Comparison of ENCODE assay signal across 14 cellular contexts in genomic region chr5:51988561-51988960, GRCh38.
DNase-seq lines count a peak whose midpoint lies in the region; ATAC-seq and TF ChIP-seq lines count a peak whose summit lies in the region.
"Had no signal": no experiment of that assay in that cellular context is flagged by ENCODE, and none has a peak within 500 bp of the region (broad histone marks: within the 10 kb centered on the region; RNA-seq: fewer than 3 reads in every experiment).

No MANE protein-coding gene starts in this region.

- H3K4me3 ChIP-seq in BE2C (ENCODE audit: low read depth, low read length) (no peak overlapping the region), foreskin fibroblast (ENCODE audit: low read depth in 1 of 2, low read length in 2 of 2) (no peak overlapping the region)
- H3K4me3 ChIP-seq: GM23248 had no signal

- H3K36me3 ChIP-seq in BE2C = no peaks in the 10 kb centered on the region

- H3K27me3 Mint-ChIP-seq in nephron progenitor cell (ENCODE audit: low read depth, poor library complexity) = no peaks in the 10 kb centered on the region
- H3K27me3 Mint-ChIP-seq: CD4-positive, alpha-beta T cell had no signal

- no peak overlapping the region for H3K27ac Mint-ChIP-seq in nephron progenitor cell
- H3K27ac Mint-ChIP-seq: CD4-positive, alpha-beta T cell had no signal

- H3K9me3 Mint-ChIP-seq in nephron progenitor cell = no peaks in the 10 kb centered on the region
- H3K9me3 Mint-ChIP-seq: CD4-positive, alpha-beta T cell had no signal

- no peaks in the 10 kb centered on the region for H3K36me3 Mint-ChIP-seq in nephron progenitor cell (ENCODE audit: low read depth)

- TF ChIP-seq CTCF in BE2C (IDR thresholded peaks at IDR 0.05; ENCODE audit: low read depth, low read length) = no peak
- no peak for TF ChIP-seq CTCF in nephron progenitor cell (IDR thresholded peaks at IDR 0.05)
- TF ChIP-seq CTCF in foreskin fibroblast (IDR thresholded peaks at IDR 0.05; ENCODE audit: low read depth, low read length) = no peak

- H3K27me3 ChIP-seq in BE2C = no peaks in the 10 kb centered on the region

- DNase-seq in BE2C (peak; percentile 42), NCI-H146 treated with DMSO at 0.1 percent for 48 hours (lab: John Stamatoyannopoulos, UW; ENCODE audit: unreplicated experiment) (peak; percentile 61), NCI-H82 treated with DMSO at 0.1 percent for 48 hours (lab: John Stamatoyannopoulos, UW; ENCODE audit: unreplicated experiment) (peak; percentile 43), nephron progenitor cell (peak; percentile 8), foreskin fibroblast (no peak), NCI-H1092 treated with DMSO at 0.1 percent for 48 hours (lab: John Stamatoyannopoulos, UW) (no peak), RPMI8226 (no peak)
- DNase-seq: ACHN; C1 segment of cervical spinal cord; Calu3; CD4-positive, alpha-beta T cell; DMS 273 treated with DMSO at 0.1 percent for 48 hours; GM23248 had no signal

- no peaks in the 10 kb centered on the region for H3K9me3 ChIP-seq in BE2C

- H3K4me1 Mint-ChIP-seq in nephron progenitor cell = peaks cover 6% of the 10 kb centered on the region

- no peak for ATAC-seq in GM18861 (IDR thresholded peaks at IDR 0.05; ENCODE audit: unreplicated experiment)

- H3K4me3 Mint-ChIP-seq in nephron progenitor cell = no peak overlapping the region
- H3K4me3 Mint-ChIP-seq: CD4-positive, alpha-beta T cell had no signal

- peaks cover 52% of the 10 kb centered on the region for H3K4me1 ChIP-seq in BE2C

Comparison
In these comparisons a context has a peak if more than half of its experiments do, and no peak if none do; other contexts are left out.
1. DNase-seq: peak in BE2C (single experiment), NCI-H146 treated with DMSO at 0.1 percent for 48 hours (single experiment), NCI-H82 treated with DMSO at 0.1 percent for 48 hours (single experiment) and nephron progenitor cell (single experiment); none in foreskin fibroblast (0 of 2), NCI-H1092 treated with DMSO at 0.1 percent for 48 hours (single experiment) and RPMI8226 (single experiment).